1 cellular context compared by ENCODE assay signal in genomic region chr7:113054272-113054671, GRCh38. TPM values are rescaled to one million over a fixed set of nuclear protein-coding genes. Genes with fewer than 3 reads are reported as not detected.
"Had no signal": no experiment of that assay in that cellular context is flagged by ENCODE, and none has a peak within 500 bp of the region (broad histone marks: within the 10 kb centered on the region; RNA-seq: fewer than 3 reads in every experiment).

No MANE protein-coding gene starts in this region.

RNA-seq across cellular contexts. Expression of gene GPR85, which starts 32.4 kb away (rescaled TPM):
- total RNA-seq: NCI-H460 had no signal
